7 cellular contexts compared by ENCODE assay signal in the genomic region with DNA sequence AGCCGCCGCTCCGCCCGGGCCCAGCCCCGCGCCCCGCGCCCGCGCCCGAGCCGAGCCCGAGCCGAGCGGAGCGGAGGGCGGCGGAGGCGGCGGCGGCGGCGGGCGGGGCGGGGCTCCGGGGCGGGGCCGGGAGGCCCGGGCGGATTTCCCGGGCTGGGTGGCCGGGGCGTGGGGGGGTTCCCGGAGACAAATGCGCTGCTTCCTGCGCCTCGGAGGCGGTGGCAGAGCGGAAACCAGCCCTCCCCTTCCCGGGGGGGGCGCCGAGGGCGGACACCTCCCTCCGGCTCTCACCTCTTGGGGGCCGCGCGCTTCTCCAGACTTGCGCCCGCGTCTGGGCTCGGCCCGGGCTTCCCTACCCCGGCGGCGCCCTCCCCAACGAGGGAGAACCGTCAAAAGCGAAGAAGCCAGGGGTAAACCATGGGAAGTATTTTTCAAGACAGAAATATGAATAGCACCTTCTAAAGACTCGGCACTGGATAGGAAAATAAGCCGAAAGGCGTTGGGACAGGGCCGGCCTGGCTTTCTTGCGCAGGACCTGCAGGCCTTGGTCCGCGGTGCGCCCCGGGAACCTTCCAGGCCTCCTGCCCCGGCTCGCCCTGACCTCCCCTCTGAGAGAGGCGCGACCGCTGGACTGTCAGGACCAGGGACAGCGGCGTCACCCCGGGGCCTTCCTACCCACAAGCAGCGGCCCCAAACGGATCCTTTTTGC.
DNase-seq lines count a peak whose midpoint lies in the region; ATAC-seq and TF ChIP-seq lines count a peak whose summit lies in the region.

A gene (minus strand): TSS at position 79 of the 709 bp plus-strand sequence. CDS start 88 bp downstream, outside the sequence.

- TF ChIP-seq CTCF in GM13977 (IDR thresholded peaks at IDR 0.05; ENCODE audit: extremely low read depth, insufficient read depth, missing control alignments) = no peak
- no peak for TF ChIP-seq CTCF in LNCaP clone FGC (IDR thresholded peaks at IDR 0.05; ENCODE audit: control insufficient read depth, extremely low read depth, insufficient read depth)
- TF ChIP-seq CTCF in choroid plexus epithelial cell (conservative IDR thresholded peaks at IDR 0.05; ENCODE audit: low read depth, low read length) = no peak

- DNase-seq in GM13977 (ENCODE audit: low spot score) (peak; percentile 89), LNCaP clone FGC (ENCODE audit: low read depth) (no peak), choroid plexus epithelial cell (ENCODE audit: low read depth) (peak; percentile 64), left kidney (ENCODE audit: low read depth, low spot score) (peak; percentile 88)
- DNase-seq in activated CD4-positive, alpha-beta T cell treated with anti-CD3 and anti-CD28 coated beads for 24 hours (ENCODE audit: low read depth in 2 of 2) = peak; percentile 52 to 59
- peak; percentile 74 to 77 for DNase-seq in stimulated activated CD4-positive, alpha-beta T cell treated with anti-CD3 and anti-CD28 coated beads, Interleukin-2, amount 100 ng/mL, for 24 hours

- no peak for ATAC-seq in HG02870 (IDR thresholded peaks at IDR 0.05; ENCODE audit: unreplicated experiment)

- in situ Hi-C loops in GM13977 (cut with MboI; ENCODE audit: low pct_unique_long_range_greater_than_20kb, low sequenced_read_pairs, unreplicated experiment) = loop anchor here (10.0 kb wide), 1 partner anchor 54 kb away; a partner anchor contains a TSS

- H3K4me3 ChIP-seq in LNCaP clone FGC (ENCODE audit: low read depth, low read length) (peak within 1 kb of the TSS; percentile 50), choroid plexus epithelial cell (ENCODE audit: low read depth, low read length) (peak within 1 kb of the TSS; percentile 62)
